10 cellular contexts compared by ENCODE assay signal in genomic region chr17:76074390-76075363, GRCh38. TPM values are rescaled to one million over a fixed set of nuclear protein-coding genes. Genes with fewer than 3 reads are reported as not detected.
DNase-seq lines count a peak whose midpoint lies in the region; ATAC-seq and TF ChIP-seq lines count a peak whose summit lies in the region.
"Had no signal": no experiment of that assay in that cellular context is flagged by ENCODE, and none has a peak within 500 bp of the region (broad histone marks: within the 10 kb centered on the region; RNA-seq: fewer than 3 reads in every experiment).

A gene with protein sequence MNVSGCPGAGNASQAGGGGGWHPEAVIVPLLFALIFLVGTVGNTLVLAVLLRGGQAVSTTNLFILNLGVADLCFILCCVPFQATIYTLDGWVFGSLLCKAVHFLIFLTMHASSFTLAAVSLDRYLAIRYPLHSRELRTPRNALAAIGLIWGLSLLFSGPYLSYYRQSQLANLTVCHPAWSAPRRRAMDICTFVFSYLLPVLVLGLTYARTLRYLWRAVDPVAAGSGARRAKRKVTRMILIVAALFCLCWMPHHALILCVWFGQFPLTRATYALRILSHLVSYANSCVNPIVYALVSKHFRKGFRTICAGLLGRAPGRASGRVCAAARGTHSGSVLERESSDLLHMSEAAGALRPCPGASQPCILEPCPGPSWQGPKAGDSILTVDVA (plus strand): TSS chr17:76074781. CDS start chr17:76074884, 103 bp downstream.

- peaks cover 33 to 74% (median 59%) of the 10 kb centered on the region in 7 donors for H3K4me1 Mint-ChIP-seq in naive thymus-derived CD4-positive, alpha-beta T cell

- WGBS in mammary epithelial cell (ENCODE audit: low coverage, missing lambda C conversion rate), result 11% methylated on average over 9 of the region's 92 CpGs

- DNase-seq in GM13976 (ENCODE audit: low spot score), result peak; percentile 36
- no peak for DNase-seq in mammary epithelial cell
- DNase-seq in naive thymus-derived CD4-positive, alpha-beta T cell, result peak in 1 of 9 donors; percentile 25
- no peak for DNase-seq in SIG-M5 (lab: John Stamatoyannopoulos, UW)
- no peak for DNase-seq in NCI-H128 (lab: John Stamatoyannopoulos, UW; ENCODE audit: unreplicated experiment)
- DNase-seq in HAP-1 (ENCODE audit: low spot score in 2 of 2), result no peak
- DNase-seq: effector CD8-positive, alpha-beta T cell; NCI-H1694 had no signal

- POLR2A ChIA-PET in naive thymus-derived CD4-positive, alpha-beta T cell (lab: Charles Lee), result interaction anchor here (0.8 to 3.5 kb wide), 4 partner anchors 9 to 29 kb away, joined by 3 to 12 read pairs (median 4); partner anchors contain the start of gene EXOC7

- no peak within 1 kb of the TSS for H3K9ac ChIP-seq in BLaER1
- no peak within 1 kb of the TSS for H3K9ac ChIP-seq in mammary epithelial cell (ENCODE audit: insufficient read depth, low read length)

- TF ChIP-seq CTCF in GM13976 (IDR thresholded peaks at IDR 0.05; ENCODE audit: borderline replicate concordance, control extremely low read depth, extremely low read depth, insufficient read depth, missing control alignments), result no peak
- TF ChIP-seq CTCF in mammary epithelial cell (conservative IDR thresholded peaks at IDR 0.05 in 1 of 2, IDR thresholded peaks at IDR 0.05 in 1 of 2; ENCODE audit: extremely low read depth in 1 of 2, insufficient read depth in 1 of 2, low read depth in 1 of 2, low read length in 2 of 2), result no peak

- peak within 1 kb of the TSS; percentile 78 to 97 (median 84) for H3K4me3 Mint-ChIP-seq in naive thymus-derived CD4-positive, alpha-beta T cell

- H4K20me1 ChIP-seq in BLaER1 (peaks cover 54% of the 10 kb centered on the region), mammary epithelial cell (ENCODE audit: insufficient read depth, low read length) (no peaks in the 10 kb centered on the region)

- H3K4me3 ChIP-seq in BLaER1 (no peak within 1 kb of the TSS), mammary epithelial cell (replicated peaks in 1 of 3; ENCODE audit: insufficient read depth in 1 of 3, low read depth in 2 of 3, low read length in 3 of 3) (no peak within 1 kb of the TSS), HAP-1 (no peak within 1 kb of the TSS)
- peak within 1 kb of the TSS; percentile 53 for H3K4me3 ChIP-seq in naive thymus-derived CD4-positive, alpha-beta T cell (ENCODE audit: low read length)

- peaks cover 17 to 59% (median 28%) of the 10 kb centered on the region in 5 donors for H3K27me3 Mint-ChIP-seq in naive thymus-derived CD4-positive, alpha-beta T cell

- no peaks in the 10 kb centered on the region for H3K9me3 ChIP-seq in BLaER1
- no peaks in the 10 kb centered on the region for H3K9me3 ChIP-seq in mammary epithelial cell (replicated peaks; ENCODE audit: insufficient read depth, low read length)
- no peaks in the 10 kb centered on the region for H3K9me3 ChIP-seq in naive thymus-derived CD4-positive, alpha-beta T cell (ENCODE audit: control insufficient read depth in 2 of 3, low read length in 3 of 3)
- H3K9me3 ChIP-seq in HAP-1, result no peaks in the 10 kb centered on the region

- BruUV-seq in mammary epithelial cell (replicated peaks; lab: Mats Ljungman, UMichigan), result no TSS peak

- CTCF ChIA-PET in mammary epithelial cell (lab: Charles Lee; ENCODE audit: low non-redundant PET), result no interaction called here
- CTCF ChIA-PET in naive thymus-derived CD4-positive, alpha-beta T cell (lab: Charles Lee), result no interaction called here

- peak within 1 kb of the TSS in 8 of 9 donors; percentile 14 to 96 (median 69) for H3K27ac Mint-ChIP-seq in naive thymus-derived CD4-positive, alpha-beta T cell

- H3K9me3 Mint-ChIP-seq in naive thymus-derived CD4-positive, alpha-beta T cell, result no peaks in the 10 kb centered on the region

- H3K27ac ChIP-seq in BLaER1 (no peak within 1 kb of the TSS), mammary epithelial cell (ENCODE audit: insufficient read depth, low read depth, low read length) (no peak within 1 kb of the TSS)
- no peak within 1 kb of the TSS for H3K27ac ChIP-seq in naive thymus-derived CD4-positive, alpha-beta T cell (ENCODE audit: low read depth, low read length)

- in situ Hi-C loops in GM13976 (cut with MboI; ENCODE audit: low sequenced_read_pairs, unreplicated experiment), result no loop called here
- in situ Hi-C loops in mammary epithelial cell (cut with MboI; ENCODE audit: low sequenced_read_pairs in 2 of 2), result no loop called here
- in situ Hi-C loops in HAP-1 (cut with MboI; ENCODE audit: low sequenced_read_pairs), result no loop called here

- H3K4me2 ChIP-seq in BLaER1 (peak within 1 kb of the TSS; percentile 86), mammary epithelial cell (ENCODE audit: insufficient read depth, low read depth, low read length) (peak within 1 kb of the TSS; percentile 49)

- intact Hi-C loops in mammary epithelial cell (cut with micrococcal nuclease), result no loop called here
- intact Hi-C loops in naive thymus-derived CD4-positive, alpha-beta T cell (cut with micrococcal nuclease), result loop anchor here in 1 of 2 donors (10.0 kb wide), 1 partner anchor 1880 kb away; the partner anchor contains the start of gene TNRC6C

- peaks cover 0 to 5% (median 4%) of the 10 kb centered on the region in 5 donors for H3K36me3 Mint-ChIP-seq in naive thymus-derived CD4-positive, alpha-beta T cell

- H2AFZ ChIP-seq in mammary epithelial cell (ENCODE audit: low read depth, low read length), result no peak within 1 kb of the TSS

- H3K4me1 ChIP-seq in BLaER1 (peaks cover 74% of the 10 kb centered on the region), mammary epithelial cell (ENCODE audit: insufficient read depth, low read length) (peaks cover 37% of the 10 kb centered on the region), HAP-1 (peaks cover 8% of the 10 kb centered on the region)
- peaks cover 10 to 50% of the 10 kb centered on the region in 2 donors for H3K4me1 ChIP-seq in naive thymus-derived CD4-positive, alpha-beta T cell (ENCODE audit: control insufficient read depth in 2 of 2, insufficient read depth in 2 of 2, low read length in 2 of 2)

- dilution Hi-C loops in mammary epithelial cell (cut with HindIII; ENCODE audit: low sequenced_read_pairs), result loop anchor here (5.0 kb wide), 3 partner anchors 37 to 147 kb away; no protein-coding TSS in a partner anchor

- H3K79me2 ChIP-seq in mammary epithelial cell (ENCODE audit: insufficient read depth, low read length), result peaks cover 33% of the 10 kb centered on the region

- peaks cover 64% of the 10 kb centered on the region for H3K27me3 ChIP-seq in BLaER1
- peaks cover 51% of the 10 kb centered on the region for H3K27me3 ChIP-seq in mammary epithelial cell (ENCODE audit: insufficient read depth, low read length)
- H3K27me3 ChIP-seq in naive thymus-derived CD4-positive, alpha-beta T cell (ENCODE audit: control insufficient read depth in 2 of 2, insufficient read depth in 2 of 2, low read length in 2 of 2), result peaks cover 13 to 14% of the 10 kb centered on the region in 2 donors
- peaks cover 13% of the 10 kb centered on the region for H3K27me3 ChIP-seq in HAP-1 (ENCODE audit: low read depth)

- no peak for ATAC-seq in naive thymus-derived CD4-positive, alpha-beta T cell
- no peak for ATAC-seq in HG02973 (IDR thresholded peaks at IDR 0.05; ENCODE audit: unreplicated experiment)

- H3K36me3 ChIP-seq in BLaER1, result peaks cover 9% of the 10 kb centered on the region
- H3K36me3 ChIP-seq in mammary epithelial cell (ENCODE audit: insufficient read depth, low read length), result peaks cover 2% of the 10 kb centered on the region
- peaks cover 0 to 7% (median 0%) of the 10 kb centered on the region in 3 experiments for H3K36me3 ChIP-seq in naive thymus-derived CD4-positive, alpha-beta T cell (ENCODE audit: control insufficient read depth in 2 of 3, insufficient read depth in 3 of 3, low read length in 3 of 3)
- H3K36me3 ChIP-seq in HAP-1 (replicated peaks), result no peaks in the 10 kb centered on the region

RNA-seq across cellular contexts. Expression of the gene that starts here (rescaled TPM):
- total RNA-seq in mammary epithelial cell, result not detected
- 0.15 TPM for polyA plus RNA-seq in mammary epithelial cell
- polyA minus RNA-seq in mammary epithelial cell, result not detected
- 1 to 10 TPM in 2 of 5 experiments, not detected in 3; 1.0 to 1.2 TPM for total RNA-seq in naive thymus-derived CD4-positive, alpha-beta T cell
- polyA plus RNA-seq in naive thymus-derived CD4-positive, alpha-beta T cell, result under 1 TPM in 1 of 2 donors, not detected in 1; 0.13 TPM
